Comparison of ENCODE assay signal across 18 cellular contexts in the genomic region with DNA sequence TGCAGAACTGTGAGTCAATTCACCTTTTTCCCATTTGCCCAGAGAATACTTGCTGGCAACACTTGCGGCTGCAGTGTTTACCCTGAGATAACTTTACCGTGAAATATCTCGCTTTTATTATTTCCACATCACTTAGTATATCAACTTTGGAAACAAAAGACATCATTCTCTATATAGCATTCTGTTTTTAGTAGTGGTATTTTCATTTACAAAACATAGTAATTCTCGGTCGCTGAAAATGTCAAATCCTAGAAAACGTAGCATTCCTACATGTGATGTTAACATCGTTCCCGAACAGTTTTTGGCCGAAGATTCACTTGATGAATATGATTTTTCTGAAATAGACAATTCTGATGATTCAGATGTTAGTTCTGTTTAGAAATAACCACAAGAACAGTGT. TPM values are rescaled to one million over a fixed set of nuclear protein-coding genes. Genes with fewer than 3 reads are reported as not detected.
DNase-seq lines count a peak whose midpoint lies in the region; ATAC-seq and TF ChIP-seq lines count a peak whose summit lies in the region.
"Had no signal": no experiment of that assay in that cellular context is flagged by ENCODE, and none has a peak within 500 bp of the region (broad histone marks: within the 10 kb centered on the region; RNA-seq: fewer than 3 reads in every experiment).

No MANE protein-coding gene starts in this region.

- H3K4me3 Mint-ChIP-seq in activated naive CD8-positive, alpha-beta T cell treated with anti-CD3 and anti-CD28 coated beads for 36 hours = no peak overlapping the region
- H3K4me3 Mint-ChIP-seq: B cell; CD4-positive, alpha-beta T cell; CD8-positive, alpha-beta T cell had no signal

- H3K9ac ChIP-seq in Loucy (ENCODE audit: low read depth, low read length, poor library complexity, severe bottlenecking) = no peak overlapping the region
- H3K9ac ChIP-seq: BLaER1 treated with 17β-estradiol and CSF1 and Interleukin-3, amounts not matched to agents 10 nM and 100 nM had no signal

- ATAC-seq in HG03159 (IDR thresholded peaks at IDR 0.05; ENCODE audit: unreplicated experiment) = no peak
- ATAC-seq: CD8-positive, alpha-beta T cell had no signal

- H3K27ac Mint-ChIP-seq in activated naive CD8-positive, alpha-beta T cell treated with anti-CD3 and anti-CD28 coated beads for 36 hours = no peak overlapping the region
- H3K27ac Mint-ChIP-seq: B cell; CD4-positive, alpha-beta T cell; CD8-positive, alpha-beta T cell had no signal

- H2AFZ ChIP-seq in Loucy (ENCODE audit: low read length) = 0 out of 2 replicates have a peak overlapping the region, but pooled peaks have one; percentile 54

- H3K36me3 ChIP-seq in Loucy (ENCODE audit: insufficient read depth, low read length) = no peaks in the 10 kb centered on the region
- H3K36me3 ChIP-seq: BLaER1 treated with 17β-estradiol and CSF1 and Interleukin-3, amounts not matched to agents 10 nM and 100 nM had no signal

- H3K9me3 Mint-ChIP-seq in activated naive CD8-positive, alpha-beta T cell treated with anti-CD3 and anti-CD28 coated beads for 36 hours = peaks cover 9% of the 10 kb centered on the region

- TF ChIP-seq CTCF in Loucy (conservative IDR thresholded peaks at IDR 0.05; ENCODE audit: low read length) = no peak

- H3K27me3 Mint-ChIP-seq in activated naive CD8-positive, alpha-beta T cell treated with anti-CD3 and anti-CD28 coated beads for 36 hours = peaks cover 15% of the 10 kb centered on the region

- no peak overlapping the region for H3K4me3 ChIP-seq in Loucy (ENCODE audit: low read length, poor library complexity, severe bottlenecking)
- H3K4me3 ChIP-seq: BLaER1 treated with 17β-estradiol and CSF1 and Interleukin-3, amounts not matched to agents 10 nM and 100 nM had no signal

- DNase-seq in fibroblast of gingiva (ENCODE audit: low read depth) (peak; percentile 68), inferior parietal cortex (ENCODE audit: extremely low spot score) (peak; percentile 16), superior temporal gyrus (ENCODE audit: extremely low spot score) (peak; percentile 27), T1000 (lab: John Stamatoyannopoulos, UW) (no peak), foreskin melanocyte (no peak)
- no peak for DNase-seq in activated naive CD8-positive, alpha-beta T cell treated with anti-CD3 and anti-CD28 coated beads for 36 hours
- DNase-seq: 8988T; ACHN; Caco-2; Calu3; CD4-positive, alpha-beta T cell; CD8-positive, alpha-beta T cell; DMS79 treated with DMSO at 0.1 percent for 48 hours; GF-D8 had no signal

- no peaks in the 10 kb centered on the region for H3K4me1 Mint-ChIP-seq in activated naive CD8-positive, alpha-beta T cell treated with anti-CD3 and anti-CD28 coated beads for 36 hours
- H3K4me1 Mint-ChIP-seq: B cell had no signal

- no peaks in the 10 kb centered on the region for H3K27me3 ChIP-seq in Loucy (ENCODE audit: insufficient read depth, low read length, poor library complexity, severe bottlenecking)
- H3K27me3 ChIP-seq: BLaER1 treated with 17β-estradiol and CSF1 and Interleukin-3, amounts not matched to agents 10 nM and 100 nM had no signal

- no peaks in the 10 kb centered on the region for H4K20me1 ChIP-seq in Loucy (ENCODE audit: insufficient read depth, low read length, poor library complexity, severe bottlenecking)
- H4K20me1 ChIP-seq: BLaER1 treated with 17β-estradiol and CSF1 and Interleukin-3, amounts not matched to agents 10 nM and 100 nM had no signal

- no peak overlapping the region for H3K4me2 ChIP-seq in Loucy (ENCODE audit: low read depth, low read length, poor library complexity, severe bottlenecking)
- H3K4me2 ChIP-seq: BLaER1 treated with 17β-estradiol and CSF1 and Interleukin-3, amounts not matched to agents 10 nM and 100 nM had no signal

- H3F3A ChIP-seq in Loucy (ENCODE audit: low read depth) = no peaks in the 10 kb centered on the region

- H3K9me3 ChIP-seq in Loucy (ENCODE audit: insufficient read depth, low read depth, low read length) = peaks cover under 1% of the 10 kb centered on the region; the same call in 1 of the 2 replicates
- H3K9me3 ChIP-seq: Caco-2 had no signal

- peaks cover 9% of the 10 kb centered on the region for H3K4me1 ChIP-seq in Loucy (ENCODE audit: insufficient read depth, low read length, poor library complexity, severe bottlenecking)
- H3K4me1 ChIP-seq: BLaER1 treated with 17β-estradiol and CSF1 and Interleukin-3, amounts not matched to agents 10 nM and 100 nM; Caco-2 had no signal

- no peaks in the 10 kb centered on the region for H3K79me2 ChIP-seq in Loucy (ENCODE audit: insufficient read depth, low read length)

- no peaks in the 10 kb centered on the region for H3K36me3 Mint-ChIP-seq in activated naive CD8-positive, alpha-beta T cell treated with anti-CD3 and anti-CD28 coated beads for 36 hours
- H3K36me3 Mint-ChIP-seq: CD8-positive, alpha-beta T cell had no signal

- no peaks in the 10 kb centered on the region for H3K9me2 ChIP-seq in Loucy (replicated peaks; ENCODE audit: low read depth, low read length)

RNA-seq across cellular contexts. Expression of gene NHLRC1, which starts 52.0 kb away (rescaled TPM):
- total RNA-seq in activated naive CD8-positive, alpha-beta T cell treated with anti-CD3 and anti-CD28 coated beads for 36 hours = under 1 TPM; 0.16 to 0.19 TPM

Comparison
In these comparisons a context has a peak if more than half of its experiments do, and no peak if none do; other contexts are left out.
1. DNase-seq: peak in fibroblast of gingiva (single experiment), inferior parietal cortex (single experiment) and superior temporal gyrus (single experiment); none in T1000 (single experiment), foreskin melanocyte (single experiment) and activated naive CD8-positive, alpha-beta T cell treated with anti-CD3 and anti-CD28 coated beads for 36 hours (single experiment).